ENCODE assay signal across 26 cellular contexts in genomic region chr9:80440724-80441123, GRCh38.
"Had no signal": no experiment of that assay in that cellular context is flagged by ENCODE, and none has a peak within 500 bp of the region (broad histone marks: within the 10 kb centered on the region; RNA-seq: fewer than 3 reads in every experiment).

No MANE protein-coding gene starts in this region.

- H3K4me1 Mint-ChIP-seq: activated CD4-positive, alpha-beta T cell treated with anti-CD3 and anti-CD28 coated beads, Interleukin-2, amount 10 ng/mL, durations not matched to agents 7 days and 5 days; activated T-helper 17 cell treated with anti-CD3 and anti-CD28 coated beads, Interleukin-2, amount 50 U/mL, for 72 hours had no signal

- H3K27me3 Mint-ChIP-seq: activated CD4-positive, alpha-beta T cell treated with anti-CD3 and anti-CD28 coated beads, Interleukin-2, amount 10 ng/mL, durations not matched to agents 7 days and 5 days; activated CD8-positive, alpha-beta T cell treated with anti-CD3 and anti-CD28 coated beads for 36 hours; activated T-helper 17 cell treated with anti-CD3 and anti-CD28 coated beads, Interleukin-2, amount 50 U/mL, for 72 hours had no signal

- H3K9me3 Mint-ChIP-seq: nephron had no signal

- H3K4me1 ChIP-seq: esophagus muscularis mucosa, foreskin keratinocyte, left ventricle myocardium inferior, spleen had no signal

- FAIRE-seq: astrocyte, islet of Langerhans, urothelium cell line had no signal

- H3K27me3 ChIP-seq: esophagus muscularis mucosa, foreskin keratinocyte, spleen had no signal

- H3K27ac Mint-ChIP-seq: activated CD4-positive, alpha-beta T cell treated with anti-CD3 and anti-CD28 coated beads, Interleukin-2, amount 10 ng/mL, durations not matched to agents 7 days and 5 days; activated CD8-positive, alpha-beta T cell treated with anti-CD3 and anti-CD28 coated beads for 36 hours; activated T-helper 17 cell treated with anti-CD3 and anti-CD28 coated beads, Interleukin-2, amount 50 U/mL, for 72 hours; nephron had no signal

- H3K4me3 Mint-ChIP-seq: activated CD4-positive, alpha-beta T cell treated with anti-CD3 and anti-CD28 coated beads, Interleukin-2, amount 10 ng/mL, durations not matched to agents 7 days and 5 days; activated CD8-positive, alpha-beta T cell treated with anti-CD3 and anti-CD28 coated beads for 36 hours; activated T-cell treated with anti-CD3 and anti-CD28 coated beads, Interleukin-2, amount 50 U/mL, for 4 hours; activated T-helper 17 cell treated with anti-CD3 and anti-CD28 coated beads, Interleukin-2, amount 50 U/mL, for 72 hours; nephron had no signal

- DNase-seq: activated CD4-positive, alpha-beta T cell treated with anti-CD3 and anti-CD28 coated beads for 1 hour; activated CD4-positive, alpha-beta T cell treated with anti-CD3 and anti-CD28 coated beads, Interleukin-2, amount 10 ng/mL, durations not matched to agents 7 days and 5 days; activated CD8-positive, alpha-beta T cell treated with anti-CD3 and anti-CD28 coated beads for 36 hours; activated gamma-delta T cell treated with Interleukin-2 at 50 U/mL for 16 hours; activated naive CD4-positive, alpha-beta T cell treated with anti-CD3 and anti-CD28 coated beads, Interleukin-2, amount 50 U/mL, for 16 hours; activated T-cell treated with anti-CD3 and anti-CD28 coated beads, Interleukin-2, amount 50 U/mL, for 4 hours; amniotic stem cell; central memory CD4-positive, alpha-beta T cell; dermis blood vessel endothelial cell; effector CD4-positive, alpha-beta T cell; foreskin keratinocyte; left ventricle myocardium inferior; posterior cingulate gyrus; right cardiac atrium; spleen; stimulated activated naive CD4-positive, alpha-beta T cell treated with Interleukin-2 at 50 U/mL for 16 hours; T-helper 9 cell; trophoblast cell; WERI-Rb-1 had no signal

- ATAC-seq: activated CD8-positive, alpha-beta T cell treated with anti-CD3 and anti-CD28 coated beads for 36 hours; activated T-cell treated with anti-CD3 and anti-CD28 coated beads, Interleukin-2, amount 50 U/mL, for 4 hours; activated T-helper 17 cell treated with anti-CD3 and anti-CD28 coated beads, Interleukin-2, amount 50 U/mL, for 72 hours; foreskin keratinocyte; right cardiac atrium had no signal

- H3K27ac ChIP-seq: esophagus muscularis mucosa, foreskin keratinocyte, left ventricle myocardium inferior, spleen, WERI-Rb-1 had no signal

- H3K36me3 ChIP-seq: esophagus muscularis mucosa, left ventricle myocardium inferior, spleen, WERI-Rb-1 had no signal

- H3K4me3 ChIP-seq: esophagus muscularis mucosa, left ventricle myocardium inferior, lung, spleen had no signal
